ENCODE assay signal across 1 cellular context in the genomic region with DNA sequence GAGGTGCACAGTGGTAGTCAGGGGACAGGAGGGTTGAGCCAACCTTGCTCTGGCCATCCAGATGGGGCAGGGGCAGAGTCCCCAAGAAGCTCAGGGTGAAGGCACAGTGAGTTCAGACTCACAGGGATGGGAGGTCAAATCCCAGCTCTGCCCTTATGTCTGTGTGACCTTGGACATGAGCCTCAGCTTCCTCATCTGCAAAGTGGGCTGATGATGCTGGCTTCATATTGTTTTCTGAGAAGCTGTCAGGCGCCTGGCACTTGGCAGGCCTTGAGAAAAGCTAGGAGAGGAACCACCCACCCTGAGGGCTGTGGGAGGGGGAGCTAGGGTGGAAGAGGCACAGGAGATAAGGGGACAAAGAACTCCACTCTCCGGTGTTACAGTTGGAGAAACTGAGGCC.
TF ChIP-seq lines count a peak whose summit lies in the region.

No MANE protein-coding gene starts in this region.

TF ChIP-seq in H1, 55 proteins besides CTCF, POLR2A, EP300 and RAD21:
- no peak for TF ChIP-seq SIX5 (IDR thresholded peaks at IDR 0.05; ENCODE audit: low read depth, low read length)
- TF ChIP-seq KDM1A (IDR thresholded peaks at IDR 0.05; ENCODE audit: borderline replicate concordance, low read length): 0 out of 2 replicates have a peak, but pooled peaks have one; percentile 11
